Comparison of ENCODE assay signal across 15 cellular contexts in genomic region chrX:152173923-152174322, GRCh38. TPM values are rescaled to one million over a fixed set of nuclear protein-coding genes. Genes with fewer than 3 reads are reported as not detected.
"Had no signal": no experiment of that assay in that cellular context is flagged by ENCODE, and none has a peak within 500 bp of the region (broad histone marks: within the 10 kb centered on the region; RNA-seq: fewer than 3 reads in every experiment).

No MANE protein-coding gene starts in this region.

RNA-seq across cellular contexts. Expression of gene MAGEA10, which starts 35.5 kb away (rescaled TPM):
- total RNA-seq: stomach, subcutaneous adipose tissue, suprapubic skin, temporal lobe, thoracic aorta, thyroid gland, tibial nerve, transverse colon, upper lobe of left lung, upper lobe of right lung, ureter, urinary bladder, uterus, vagina had no signal
- polyA plus RNA-seq: stomach, thymus, urinary bladder had no signal
